Comparison of ENCODE assay signal across 8 cellular contexts in the genomic region with DNA sequence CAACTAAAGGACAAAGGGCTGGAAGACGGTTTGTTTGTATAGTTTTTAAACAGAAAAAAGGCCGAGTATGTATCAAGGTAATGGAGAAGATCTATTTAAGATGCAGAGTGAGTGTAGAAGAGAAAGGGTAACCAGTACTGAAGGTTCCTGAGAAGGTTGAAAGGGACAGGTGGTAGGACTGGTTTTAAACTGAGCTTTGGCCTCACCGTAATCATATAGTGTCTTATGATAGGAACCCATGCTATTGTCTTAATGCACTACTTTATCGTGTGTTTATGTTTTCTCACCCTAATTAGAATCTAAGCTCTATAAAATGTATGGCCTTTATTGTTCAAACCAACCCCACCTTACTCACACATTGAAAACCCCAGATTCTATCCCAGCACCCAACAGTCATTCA. TPM values are rescaled to one million over a fixed set of nuclear protein-coding genes. Genes with fewer than 3 reads are reported as not detected.
"Had no signal": no experiment of that assay in that cellular context is flagged by ENCODE, and none has a peak within 500 bp of the region (broad histone marks: within the 10 kb centered on the region; RNA-seq: fewer than 3 reads in every experiment).

No MANE protein-coding gene starts in this region.

- ATAC-seq: HepG2, K562 had no signal

- FAIRE-seq: HepG2, HTR-8/SVneo, K562 had no signal

- H3K4me3 ChIP-seq: K562 had no signal

- H3K27ac ChIP-seq: HL-60 had no signal

- DNase-seq: IMR-90 had no signal

- H3K27me3 Mint-ChIP-seq: IgD-negative memory B cell had no signal

- H3K4me1 Mint-ChIP-seq: IgD-negative memory B cell had no signal

- H3K4me3 Mint-ChIP-seq: IgD-negative memory B cell had no signal

- H3K27ac Mint-ChIP-seq: IgD-negative memory B cell had no signal

RNA-seq across cellular contexts. Expression of a gene that starts 32.7 kb away (rescaled TPM):
- total RNA-seq: HT-29, HT1080, IMR-90 had no signal
